14 cellular contexts compared by ENCODE assay signal in the genomic region with DNA sequence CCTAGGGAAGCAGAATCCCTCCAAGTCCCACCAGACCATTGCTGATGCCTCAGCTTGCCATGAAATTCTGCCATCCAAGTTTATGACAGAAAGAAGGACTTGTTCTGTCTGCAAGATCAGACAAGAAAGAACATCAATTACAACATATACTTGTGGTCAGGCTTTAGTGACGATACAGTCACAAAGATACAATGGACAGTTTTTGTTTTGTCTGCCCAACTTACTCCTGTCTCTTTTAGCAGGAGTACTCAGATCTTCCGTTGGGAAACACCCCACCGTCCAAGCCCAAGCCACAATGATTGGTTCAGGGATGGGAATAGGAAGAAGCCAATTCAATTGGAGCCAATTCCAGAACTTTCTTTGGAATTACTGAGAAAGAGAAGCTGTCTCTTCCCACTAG. TPM values are rescaled to one million over a fixed set of nuclear protein-coding genes. Genes with fewer than 3 reads are reported as not detected.
A peak's percentile ranks its signal among the peaks of the same experiment; 100 is the strongest.
DNase-seq lines count a peak whose midpoint lies in the region; TF ChIP-seq lines count a peak whose summit lies in the region.
"Had no signal": no experiment of that assay in that cellular context is flagged by ENCODE, and none has a peak within 500 bp of the region (broad histone marks: within the 10 kb centered on the region; RNA-seq: fewer than 3 reads in every experiment).

No MANE protein-coding gene starts in this region.

- peaks cover 46 to 87% (median 70%) of the 10 kb centered on the region in 3 donors for H3K4me1 Mint-ChIP-seq in CD8-positive, alpha-beta memory T cell

- H3K27me3 Mint-ChIP-seq in CD8-positive, alpha-beta memory T cell, result peaks cover 0 to 2% of the 10 kb centered on the region in 2 donors
- H3K27me3 Mint-ChIP-seq: activated CD4-positive, alpha-beta T cell treated with anti-CD3 and anti-CD28 coated beads, Interleukin-2, amount 10 ng/mL, durations not matched to agents 7 days and 5 days had no signal

- H3K9ac ChIP-seq in BLaER1 treated with 17β-estradiol and CSF1 and Interleukin-3, amounts not matched to agents 10 nM and 100 nM, result peak overlapping the region in 7 of 11 experiments; percentile 73 to 84 (median 81); a peak in 12 of 22 replicates
- H3K9ac ChIP-seq in OCI-LY1 (ENCODE audit: low read length), result peak overlapping the region; percentile 44; the same call in 1 of the 2 replicates

- H3K79me2 ChIP-seq in OCI-LY1 (ENCODE audit: insufficient read depth, low read length), result peaks cover 88% of the 10 kb centered on the region

- no peaks in the 10 kb centered on the region for H3K9me2 ChIP-seq in OCI-LY1 (ENCODE audit: low read depth, low read length)

- peaks cover 0 to 36% (median 10%) of the 10 kb centered on the region in 11 experiments; a peak in 12 of 22 replicates for H4K20me1 ChIP-seq in BLaER1 treated with 17β-estradiol and CSF1 and Interleukin-3, amounts not matched to agents 10 nM and 100 nM
- no peaks in the 10 kb centered on the region for H4K20me1 ChIP-seq in OCI-LY1 (ENCODE audit: insufficient read depth, low read length)

- H3K9me3 Mint-ChIP-seq in CD8-positive, alpha-beta memory T cell, result no peaks in the 10 kb centered on the region
- H3K9me3 Mint-ChIP-seq: activated CD4-positive, alpha-beta T cell treated with anti-CD3 and anti-CD28 coated beads, Interleukin-2, amount 10 ng/mL, durations not matched to agents 7 days and 5 days; brain had no signal

- no peak for DNase-seq in CD8-positive, alpha-beta memory T cell
- DNase-seq in foreskin melanocyte, result peak; percentile 85
- DNase-seq in NCI-H226, result no peak
- no peak for DNase-seq in cerebellar cortex (ENCODE audit: low spot score)
- no peak for DNase-seq in RWPE1 (ENCODE audit: low spot score)
- DNase-seq: activated CD4-positive, alpha-beta T cell treated with anti-CD3 and anti-CD28 coated beads, Interleukin-2, amount 10 ng/mL, durations not matched to agents 7 days and 5 days; RPMI8226; T-helper 9 cell; uterus had no signal

- H3K36me3 Mint-ChIP-seq in CD8-positive, alpha-beta memory T cell, result peaks cover 0 to 22% (median 7%) of the 10 kb centered on the region in 3 donors
- H3K36me3 Mint-ChIP-seq: brain had no signal

- no peaks in the 10 kb centered on the region for H3K9me3 ChIP-seq in BLaER1 treated with 17β-estradiol and CSF1 and Interleukin-3, amounts not matched to agents 10 nM and 100 nM (replicated peaks in 1 of 11)
- no peaks in the 10 kb centered on the region for H3K9me3 ChIP-seq in CD8-positive, alpha-beta memory T cell (ENCODE audit: low read length)
- H3K9me3 ChIP-seq in OCI-LY1 (ENCODE audit: low read length), result no peaks in the 10 kb centered on the region
- H3K9me3 ChIP-seq: uterus had no signal

- H3K4me2 ChIP-seq in BLaER1 treated with 17β-estradiol and CSF1 and Interleukin-3, amounts not matched to agents 10 nM and 100 nM, result peak overlapping the region; percentile 76 to 97 (median 85); a peak in 21 of 22 replicates
- H3K4me2 ChIP-seq in OCI-LY1 (ENCODE audit: low read length), result peak overlapping the region; percentile 59; the same call in 1 of the 2 replicates

- H3K4me3 Mint-ChIP-seq in CD8-positive, alpha-beta memory T cell, result peak overlapping the region in 2 of 7 donors; percentile 68 to 78
- H3K4me3 Mint-ChIP-seq: brain had no signal

- CTCF ChIA-PET in CD8-positive, alpha-beta memory T cell (lab: Charles Lee), result interaction anchor here (1.0 to 1.6 kb wide), 2 partner anchors 8 to 71 kb away, joined by 3 read pairs; no protein-coding TSS in a partner anchor
- CTCF ChIA-PET in RWPE1 (lab: Yijun Ruan, JAX), result interaction anchor here (0.8 kb wide), 1 partner anchor 70 kb away, joined by 5 read pairs; no protein-coding TSS in a partner anchor

- TF ChIP-seq CTCF in OCI-LY1 (IDR thresholded peaks at IDR 0.05; ENCODE audit: low read length) (no peak), RWPE1 (conservative IDR thresholded peaks at IDR 0.05; ENCODE audit: low read depth) (no peak)

- POLR2A ChIA-PET in CD8-positive, alpha-beta memory T cell (lab: Charles Lee), result no interaction called here
- POLR2A ChIA-PET in RWPE1 (lab: Yijun Ruan, JAX; ENCODE audit: low non-redundant PET), result no interaction called here

- H3K36me3 ChIP-seq in BLaER1 treated with 17β-estradiol and CSF1 and Interleukin-3, amounts not matched to agents 10 nM and 100 nM, result peaks cover 0 to 36% (median 12%) of the 10 kb centered on the region in 11 experiments; a peak in 13 of 22 replicates
- H3K36me3 ChIP-seq in CD8-positive, alpha-beta memory T cell (ENCODE audit: insufficient read depth, low read length), result no peaks in the 10 kb centered on the region
- H3K36me3 ChIP-seq in OCI-LY1 (ENCODE audit: insufficient read depth, low read length), result peaks cover 44% of the 10 kb centered on the region
- H3K36me3 ChIP-seq: uterus had no signal

- peak overlapping the region; percentile 82 to 97 (median 95); a peak in 21 of 22 replicates for H3K27ac ChIP-seq in BLaER1 treated with 17β-estradiol and CSF1 and Interleukin-3, amounts not matched to agents 10 nM and 100 nM
- H3K27ac ChIP-seq in CD8-positive, alpha-beta memory T cell (ENCODE audit: low read depth, low read length), result no peak overlapping the region
- H3K27ac ChIP-seq in OCI-LY1 (ENCODE audit: low read depth, low read length, poor library complexity, severe bottlenecking) (peak overlapping the region; percentile 96), RWPE1 (no peak overlapping the region)
- H3K27ac ChIP-seq: C4-2B, uterus had no signal

- H3K4me1 ChIP-seq in BLaER1 treated with 17β-estradiol and CSF1 and Interleukin-3, amounts not matched to agents 10 nM and 100 nM, result peaks cover 78 to 100% (median 97%) of the 10 kb centered on the region in 10 experiments
- H3K4me1 ChIP-seq in CD8-positive, alpha-beta memory T cell (ENCODE audit: insufficient read depth, low read length), result peaks cover 51% of the 10 kb centered on the region
- H3K4me1 ChIP-seq in OCI-LY1 (ENCODE audit: insufficient read depth, low read length, severe bottlenecking), result peaks cover 100% of the 10 kb centered on the region
- H3K4me1 ChIP-seq: uterus had no signal

- H3K4me3 ChIP-seq in BLaER1 treated with 17β-estradiol and CSF1 and Interleukin-3, amounts not matched to agents 10 nM and 100 nM, result peak overlapping the region in 1 of 10 experiments; percentile 52; a peak in 1 of 20 replicates
- no peak overlapping the region for H3K4me3 ChIP-seq in CD8-positive, alpha-beta memory T cell (ENCODE audit: low read length)
- peak overlapping the region; percentile 3 for H3K4me3 ChIP-seq in OCI-LY1 (ENCODE audit: low read depth, low read length, poor library complexity, severe bottlenecking)
- H3K4me3 ChIP-seq: uterus had no signal

- H3F3A ChIP-seq in OCI-LY1 (ENCODE audit: insufficient read depth, low read length), result peaks cover 13% of the 10 kb centered on the region

- no peaks in the 10 kb centered on the region for H3K27me3 ChIP-seq in BLaER1 treated with 17β-estradiol and CSF1 and Interleukin-3, amounts not matched to agents 10 nM and 100 nM
- H3K27me3 ChIP-seq in CD8-positive, alpha-beta memory T cell (ENCODE audit: insufficient read depth, low read length, poor library complexity, severe bottlenecking), result no peaks in the 10 kb centered on the region
- H3K27me3 ChIP-seq in OCI-LY1 (ENCODE audit: insufficient read depth, low read length), result no peaks in the 10 kb centered on the region
- H3K27me3 ChIP-seq: uterus had no signal

- H2AFZ ChIP-seq in OCI-LY1 (ENCODE audit: low read length), result no peak overlapping the region

- H3K27ac Mint-ChIP-seq in CD8-positive, alpha-beta memory T cell, result peak overlapping the region in 6 of 8 donors; percentile 43 to 97 (median 84)
- H3K27ac Mint-ChIP-seq: brain had no signal

RNA-seq across cellular contexts. Expression of a gene that starts 15.7 kb away (rescaled TPM):
- total RNA-seq in CD8-positive, alpha-beta memory T cell, result 10 to 100 TPM; 31.0 to 31.3 TPM
- polyA plus RNA-seq in CD8-positive, alpha-beta memory T cell, result 9.1 TPM
- total RNA-seq: NCI-H460 had no signal

Comparison
In these comparisons a context has a peak if more than half of its experiments do, and no peak if none do; other contexts are left out.
1. H3K27ac ChIP-seq: peak in BLaER1 treated with 17β-estradiol and CSF1 and Interleukin-3, amounts not matched to agents 10 nM and 100 nM (11 of 11) and OCI-LY1 (single experiment); none in CD8-positive, alpha-beta memory T cell (single experiment) and RWPE1 (single experiment).